Comparison of ENCODE assay signal across 33 cellular contexts in genomic region chr20:62754991-62755356, GRCh38. TPM values are rescaled to one million over a fixed set of nuclear protein-coding genes. Genes with fewer than 3 reads are reported as not detected.
"Had no signal": no experiment of that assay in that cellular context is flagged by ENCODE, and none has a peak within 500 bp of the region (broad histone marks: within the 10 kb centered on the region; RNA-seq: fewer than 3 reads in every experiment).

No MANE protein-coding gene starts in this region.

- FAIRE-seq: colon, endometrium, endothelial cell of umbilical vein had no signal

- H3K4me1 ChIP-seq: adrenal gland had no signal

- H3K4me3 ChIP-seq: adrenal gland, body of pancreas, esophagus squamous epithelium, gastroesophageal sphincter, heart right ventricle had no signal

- H3K9me3 ChIP-seq: adrenal gland, body of pancreas, esophagus squamous epithelium had no signal

- H3K27ac ChIP-seq: adrenal gland, body of pancreas, epithelial cell of prostate, esophagus squamous epithelium, gastroesophageal sphincter, heart right ventricle, WERI-Rb-1 had no signal

- H3K27me3 ChIP-seq: adrenal gland, body of pancreas, gastroesophageal sphincter had no signal

- DNase-seq: activated B cell treated with CpG ODN at 0.5 μM for 24 hours; activated CD4-positive, alpha-beta T cell treated with anti-CD3 and anti-CD28 coated beads for 48 hours; activated CD4-positive, alpha-beta T cell treated with anti-CD3 and anti-CD28 coated beads, Interleukin-2, amount 50 U/mL, for 1 hour; activated CD4-positive, alpha-beta T cell treated with anti-CD3 and anti-CD28 coated beads, Interleukin-2, amount 50 U/mL, for 48 hours; activated CD8-positive, alpha-beta memory T cell treated with anti-CD3 and anti-CD28 coated beads for 24 hours; activated CD8-positive, alpha-beta T cell treated with anti-CD3 and anti-CD28 coated beads for 36 hours; activated effector memory CD4-positive, alpha-beta T cell treated with anti-CD3 and anti-CD28 coated beads, Interleukin-2, amount 50 U/mL, for 16 hours; activated naive CD4-positive, alpha-beta T cell treated with anti-CD3 and anti-CD28 coated beads for 36 hours; activated naive CD8-positive, alpha-beta T cell treated with anti-CD3 and anti-CD28 coated beads for 36 hours; activated naive CD8-positive, alpha-beta T cell treated with anti-CD3 and anti-CD28 coated beads, Interleukin-2, amount 50 U/mL, for 24 hours; activated T-cell treated with anti-CD3 and anti-CD28 coated beads, Interleukin-2, amount 50 U/mL, for 4 hours; adrenal gland; amygdala; caudate nucleus; cortex of kidney; dermis blood vessel endothelial cell; effector CD8-positive, alpha-beta T cell; esophagus squamous epithelium; foreskin melanocyte; T1000; WERI-Rb-1 had no signal

- H3K36me3 ChIP-seq: adrenal gland, esophagus squamous epithelium, gastroesophageal sphincter, heart right ventricle, WERI-Rb-1 had no signal

- ATAC-seq: activated CD4-positive, CD25-positive, alpha-beta regulatory T cell treated with anti-CD3 and anti-CD28 coated beads, Interleukin-2, amount 50 U/mL, for 24 hours; activated naive CD8-positive, alpha-beta T cell treated with anti-CD3 and anti-CD28 coated beads, Interleukin-2, amount 50 U/mL, for 24 hours; activated T-cell treated with anti-CD3 and anti-CD28 coated beads, Interleukin-2, amount 50 U/mL, for 4 hours; body of pancreas; gastroesophageal sphincter; T-helper 17 cell had no signal

RNA-seq across cellular contexts. Expression of gene NTSR1, which starts 46.3 kb away (rescaled TPM):
- total RNA-seq: activated B cell treated with CpG ODN at 0.5 μM for 24 hours; activated CD8-positive, alpha-beta T cell treated with anti-CD3 and anti-CD28 coated beads for 36 hours; activated naive CD4-positive, alpha-beta T cell treated with anti-CD3 and anti-CD28 coated beads for 36 hours; activated naive CD8-positive, alpha-beta T cell treated with anti-CD3 and anti-CD28 coated beads for 36 hours; activated T-helper 2 cell treated with anti-CD3 and anti-CD28 coated beads, Interferon-gamma antibody, Interleukin-2, Interleukin-4, amounts not matched to agents 10 μg/mL and 5 μg/mL and 100 μg/mL, durations not matched to agents 14 hours and 24 hours and 36 hours; aorta; body of pancreas; chondrocyte; dermis blood vessel endothelial cell had no signal
